Comparison of ENCODE assay signal across 15 cellular contexts in the genomic region with DNA sequence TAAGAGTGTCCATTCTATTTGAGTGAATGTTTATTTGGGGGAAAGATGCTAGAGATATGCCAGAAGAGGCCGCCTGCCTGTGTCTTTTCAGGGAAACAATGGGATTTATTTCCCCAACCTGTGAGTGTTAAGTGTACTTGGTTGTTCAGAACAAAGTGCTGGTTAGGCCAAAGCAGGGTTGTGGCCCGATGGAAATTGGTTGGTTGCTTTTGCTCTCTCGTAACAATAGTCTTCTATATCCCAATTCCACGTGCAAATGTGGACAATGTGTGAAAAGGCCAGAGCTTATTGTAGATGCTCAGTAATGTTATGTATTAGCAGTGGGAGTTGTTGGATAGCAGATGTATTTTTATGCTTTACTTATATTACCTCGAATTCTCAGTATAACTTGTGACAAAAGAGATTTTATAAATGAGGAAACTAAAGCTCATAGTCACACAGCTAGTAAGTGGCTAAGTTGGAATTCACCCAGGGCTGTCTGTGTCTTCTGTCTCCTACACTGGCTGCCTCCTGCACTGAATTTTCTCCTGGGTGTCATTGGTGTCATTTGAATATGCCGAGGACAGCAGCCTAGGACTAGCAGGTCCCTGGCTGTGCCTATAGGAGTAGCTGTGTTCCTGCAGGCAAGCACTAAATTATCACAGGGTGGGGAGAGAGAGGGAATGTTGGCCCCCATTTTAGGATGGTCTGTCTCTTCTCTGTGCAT. TPM values are rescaled to one million over a fixed set of nuclear protein-coding genes. Genes with fewer than 3 reads are reported as not detected.
A peak's percentile ranks its signal among the peaks of the same experiment; 100 is the strongest.
DNase-seq lines count a peak whose midpoint lies in the region; ATAC-seq, FAIRE-seq and TF ChIP-seq lines count a peak whose summit lies in the region.
"Had no signal": no experiment of that assay in that cellular context is flagged by ENCODE, and none has a peak within 500 bp of the region (broad histone marks: within the 10 kb centered on the region; RNA-seq: fewer than 3 reads in every experiment).

No MANE protein-coding gene starts in this region.

- 0 out of 4 replicates have a peak, but pooled peaks of 1 of the 2 experiments have one; percentile 13 for TF ChIP-seq CTCF in GM23338 (conservative IDR thresholded peaks at IDR 0.05; ENCODE audit: low read depth in 2 of 2)
- TF ChIP-seq CTCF in astrocyte (IDR thresholded peaks at IDR 0.05; ENCODE audit: insufficient read depth, low read depth, low read length) = no peak

- intact Hi-C loops in right cardiac atrium (cut with DNase I) = no loop called here

- H3K9me3 Mint-ChIP-seq in GM23338 = peaks cover 13% of the 10 kb centered on the region
- H3K9me3 Mint-ChIP-seq in astrocyte (ENCODE audit: unreplicated experiment) = peaks cover under 1% of the 10 kb centered on the region
- no peaks in the 10 kb centered on the region for H3K9me3 Mint-ChIP-seq in stimulated activated memory B cell treated with anti-CD40 and anti-IgM and Interleukin-4, amounts not matched to agents 10 μg/mL and 1 μg/mL and 100 μg/mL, for 72 hours
- H3K9me3 Mint-ChIP-seq: IgD-negative memory B cell had no signal

- no peaks in the 10 kb centered on the region for H3F3A ChIP-seq in GM23338 (replicated peaks; ENCODE audit: low read depth)

- H3K27ac Mint-ChIP-seq in GM23338 (no peak overlapping the region), astrocyte (ENCODE audit: unreplicated experiment) (no peak overlapping the region)
- H3K27ac Mint-ChIP-seq in stimulated activated memory B cell treated with anti-CD40 and anti-IgM and Interleukin-4, amounts not matched to agents 10 μg/mL and 1 μg/mL and 100 μg/mL, for 72 hours = peak overlapping the region; percentile 3
- H3K27ac Mint-ChIP-seq: IgD-negative memory B cell had no signal

- H3K9me3 ChIP-seq in astrocyte (ENCODE audit: insufficient read depth, low read depth, low read length) (no peaks in the 10 kb centered on the region), right cardiac atrium (ENCODE audit: control insufficient read depth, low read length) (no peaks in the 10 kb centered on the region)
- H3K9me3 ChIP-seq: colonic mucosa, stomach had no signal

- in situ Hi-C loops in KBM-7 (cut with MboI; ENCODE audit: low pct_unique_long_range_greater_than_20kb, low sequenced_read_pairs) = no loop called here

- H2AFZ ChIP-seq in GM23338 = no peak overlapping the region
- H2AFZ ChIP-seq in astrocyte (ENCODE audit: low read depth, low read length) = no peak overlapping the region

- H3K4me1 Mint-ChIP-seq in GM23338 (peaks cover 6% of the 10 kb centered on the region), astrocyte (ENCODE audit: low read depth, unreplicated experiment) (peaks cover 29% of the 10 kb centered on the region)
- peaks cover 61% of the 10 kb centered on the region for H3K4me1 Mint-ChIP-seq in stimulated activated memory B cell treated with anti-CD40 and anti-IgM and Interleukin-4, amounts not matched to agents 10 μg/mL and 1 μg/mL and 100 μg/mL, for 72 hours

- H3K4me2 ChIP-seq in GM23338 (no peak overlapping the region), astrocyte (ENCODE audit: low read length) (no peak overlapping the region)

- H3K36me3 Mint-ChIP-seq in GM23338 (ENCODE audit: low read depth) = peaks cover 20% of the 10 kb centered on the region
- no peaks in the 10 kb centered on the region for H3K36me3 Mint-ChIP-seq in astrocyte (ENCODE audit: low read depth, unreplicated experiment)
- peaks cover 17% of the 10 kb centered on the region for H3K36me3 Mint-ChIP-seq in stimulated activated memory B cell treated with anti-CD40 and anti-IgM and Interleukin-4, amounts not matched to agents 10 μg/mL and 1 μg/mL and 100 μg/mL, for 72 hours

- no peak overlapping the region for H3K9ac ChIP-seq in astrocyte (ENCODE audit: low read length)

- H4K20me1 ChIP-seq in GM23338 (replicated peaks; ENCODE audit: insufficient read depth) (no peaks in the 10 kb centered on the region; the same call in 1 of the 2 replicates), astrocyte (ENCODE audit: insufficient read depth, low read length) (no peaks in the 10 kb centered on the region)

- H3K27me3 ChIP-seq in GM23338 (ENCODE audit: insufficient read depth) (no peaks in the 10 kb centered on the region), astrocyte (ENCODE audit: insufficient read depth, low read length) (no peaks in the 10 kb centered on the region), right cardiac atrium (ENCODE audit: control insufficient read depth, insufficient read depth) (no peaks in the 10 kb centered on the region)
- H3K27me3 ChIP-seq: colonic mucosa, stomach had no signal

- WGBS in right cardiac atrium = 77% methylated on average over 6 of the region's 6 CpGs

- H3K9me2 ChIP-seq in GM23338 (ENCODE audit: insufficient read depth) = 0 out of 2 replicates have a peak, but pooled peaks cover 5% of the 10 kb centered on the region

- peaks cover 29% of the 10 kb centered on the region for H3K79me2 ChIP-seq in GM23338 (replicated peaks; ENCODE audit: insufficient read depth)
- H3K79me2 ChIP-seq in astrocyte (ENCODE audit: insufficient read depth, low read length) = peaks cover 30% of the 10 kb centered on the region

- ATAC-seq in GM23338 (peak; percentile 57), right cardiac atrium (peak; percentile 54 to 73)
- no peak for ATAC-seq in stimulated activated memory B cell treated with anti-CD40 and anti-IgM and Interleukin-4, amounts not matched to agents 10 μg/mL and 1 μg/mL and 100 μg/mL, for 72 hours

- H3K36me3 ChIP-seq in GM23338 (ENCODE audit: insufficient read depth) = no peaks in the 10 kb centered on the region
- H3K36me3 ChIP-seq in astrocyte (ENCODE audit: insufficient read depth, low read length) = no peaks in the 10 kb centered on the region
- H3K36me3 ChIP-seq: colonic mucosa, stomach had no signal

- H3K4me3 Mint-ChIP-seq in GM23338 (no peak overlapping the region), astrocyte (ENCODE audit: unreplicated experiment) (no peak overlapping the region)
- H3K4me3 Mint-ChIP-seq in stimulated activated memory B cell treated with anti-CD40 and anti-IgM and Interleukin-4, amounts not matched to agents 10 μg/mL and 1 μg/mL and 100 μg/mL, for 72 hours = no peak overlapping the region
- H3K4me3 Mint-ChIP-seq: IgD-negative memory B cell had no signal

- H3K27me3 Mint-ChIP-seq in GM23338 (ENCODE audit: insufficient read depth, low read depth, poor library complexity) = peaks cover 3% of the 10 kb centered on the region
- no peaks in the 10 kb centered on the region for H3K27me3 Mint-ChIP-seq in astrocyte (ENCODE audit: low read depth, unreplicated experiment)
- H3K27me3 Mint-ChIP-seq in stimulated activated memory B cell treated with anti-CD40 and anti-IgM and Interleukin-4, amounts not matched to agents 10 μg/mL and 1 μg/mL and 100 μg/mL, for 72 hours = no peaks in the 10 kb centered on the region

- no peak overlapping the region for H3K4me3 ChIP-seq in GM23338
- H3K4me3 ChIP-seq in astrocyte (ENCODE audit: insufficient read depth, low read depth, low read length) = no peak overlapping the region
- H3K4me3 ChIP-seq in right cardiac atrium (ENCODE audit: low read length) = no peak overlapping the region
- H3K4me3 ChIP-seq: colonic mucosa, stomach had no signal

- FAIRE-seq in astrocyte (lab: Jason Lieb, UNC) = no peak

- H3K4me1 ChIP-seq in GM23338 (ENCODE audit: insufficient read depth) (no peaks in the 10 kb centered on the region), astrocyte (ENCODE audit: insufficient read depth, low read length) (peaks cover 22% of the 10 kb centered on the region), right cardiac atrium (ENCODE audit: control insufficient read depth, insufficient read depth, low read length) (peaks cover 8% of the 10 kb centered on the region)
- H3K4me1 ChIP-seq: colonic mucosa had no signal

- H3K27ac ChIP-seq in GM23338 (ENCODE audit: low read depth) (no peak overlapping the region), astrocyte (ENCODE audit: low read depth, low read length) (peak overlapping the region; percentile 41), right cardiac atrium (ENCODE audit: low read length) (no peak overlapping the region)
- H3K27ac ChIP-seq: colonic mucosa had no signal

- DNase-seq in GM23338 (ENCODE audit: low spot score) (peak; percentile 17), astrocyte (ENCODE audit: low read depth) (no peak), right cardiac atrium (no peak), KBM-7 (no peak), LoVo (ENCODE audit: low spot score) (no peak)
- no peak for DNase-seq in activated effector memory CD4-positive, alpha-beta T cell treated with anti-CD3 and anti-CD28 coated beads, Interleukin-2, amount 50 U/mL, for 16 hours
- DNase-seq: colonic mucosa; DND-41; erythroblast; kidney glomerular epithelial cell; NK-92 treated with Interleukin-12 subunit alpha and Interleukin-12 subunit beta, amount 100 ng/mL, for 24 hours; stomach; T-helper 1 cell had no signal

TF ChIP-seq in GM23338, 12 proteins besides CTCF, POLR2A, EP300 and RAD21 (continues in another document):
- TF ChIP-seq JUNB (IDR thresholded peaks at IDR 0.05; ENCODE audit: unreplicated experiment) (no peak), EZH2 (IDR thresholded peaks at IDR 0.05; ENCODE audit: low read depth, unreplicated experiment) (no peak), EZH2phosphoT487 (IDR thresholded peaks at IDR 0.05; ENCODE audit: unreplicated experiment) (no peak), ETS1 (IDR thresholded peaks at IDR 0.05) (no peak)

RNA-seq across cellular contexts. Expression of gene GPD2, which starts 21.5 kb away (rescaled TPM):
- total RNA-seq in GM23338 (2014; rRNA removed; shearing (Covaris generic)) = 67.4 and 83.2 TPM in 2 replicates
- 7.6 and 9.4 TPM in 2 replicates for polyA plus RNA-seq in GM23338 (2016; fragmentation: Nextera tagmentation; extraction: Ambion mirVana)
- 27.5 and 29.0 TPM in 2 replicates for total RNA-seq in astrocyte
- total RNA-seq in right cardiac atrium = 10 to 100 TPM; 14.1 to 22.3 (median 16.9) TPM
- polyA plus RNA-seq in right cardiac atrium = 6.0 TPM
